9 cellular contexts compared by ENCODE assay signal in genomic region chr5:32329395-32329834, GRCh38. TPM values are rescaled to one million over a fixed set of nuclear protein-coding genes. Genes with fewer than 3 reads are reported as not detected.
DNase-seq lines count a peak whose midpoint lies in the region; ATAC-seq, FAIRE-seq and TF ChIP-seq lines count a peak whose summit lies in the region.
"Had no signal": no experiment of that assay in that cellular context is flagged by ENCODE, and none has a peak within 500 bp of the region (broad histone marks: within the 10 kb centered on the region; RNA-seq: fewer than 3 reads in every experiment).

No MANE protein-coding gene starts in this region.

- no peak for FAIRE-seq in astrocyte (lab: Jason Lieb, UNC)
- FAIRE-seq: colon had no signal

- ATAC-seq in GM21619 (IDR thresholded peaks at IDR 0.05; ENCODE audit: unreplicated experiment) = peak; percentile 78
- peak; percentile 73 to 82 (median 76) for ATAC-seq in T-cell (replicated peaks in 1 of 4)
- ATAC-seq in HG03571 (IDR thresholded peaks at IDR 0.05; ENCODE audit: unreplicated experiment) = no peak

- no peak overlapping the region for H3K27ac Mint-ChIP-seq in T-cell
- no peak overlapping the region for H3K27ac Mint-ChIP-seq in astrocyte (ENCODE audit: unreplicated experiment)

- H3K27me3 Mint-ChIP-seq in T-cell = no peaks in the 10 kb centered on the region
- H3K27me3 Mint-ChIP-seq in astrocyte (ENCODE audit: low read depth, unreplicated experiment) = no peaks in the 10 kb centered on the region

- no peaks in the 10 kb centered on the region for H3K36me3 Mint-ChIP-seq in T-cell
- no peaks in the 10 kb centered on the region for H3K36me3 Mint-ChIP-seq in astrocyte (ENCODE audit: low read depth, unreplicated experiment)

- POLR2A ChIA-PET in T-cell (lab: Charles Lee) = interaction anchor here in 1 of 2 donors (0.6 kb wide), 1 partner anchor 28 kb away, joined by 5 read pairs; no protein-coding TSS in a partner anchor

- no peak overlapping the region for H3K4me3 Mint-ChIP-seq in T-cell
- no peak overlapping the region for H3K4me3 Mint-ChIP-seq in astrocyte (ENCODE audit: unreplicated experiment)

- no peaks in the 10 kb centered on the region for H3K79me2 ChIP-seq in astrocyte (ENCODE audit: insufficient read depth, low read length)

- no peaks in the 10 kb centered on the region for H4K20me1 ChIP-seq in astrocyte (ENCODE audit: insufficient read depth, low read length)

- H3K9me3 Mint-ChIP-seq in T-cell (no peaks in the 10 kb centered on the region), astrocyte (ENCODE audit: unreplicated experiment) (peaks cover 6% of the 10 kb centered on the region)

- H3K27me3 ChIP-seq in astrocyte (ENCODE audit: insufficient read depth, low read length) = peaks cover 2% of the 10 kb centered on the region

- no peak overlapping the region for H3K4me2 ChIP-seq in astrocyte (ENCODE audit: low read length)

- no peak overlapping the region for H3K4me3 ChIP-seq in astrocyte (ENCODE audit: insufficient read depth, low read depth, low read length)

- H3K27ac ChIP-seq in astrocyte (ENCODE audit: low read depth, low read length) = no peak overlapping the region

- in situ Hi-C loops in G401 (cut with HindIII; ENCODE audit: low sequenced_read_pairs) = no loop called here

- peak; percentile 66 for TF ChIP-seq CTCF in astrocyte (IDR thresholded peaks at IDR 0.05; ENCODE audit: insufficient read depth, low read depth, low read length)

- H3K36me3 ChIP-seq in astrocyte (ENCODE audit: insufficient read depth, low read length) = no peaks in the 10 kb centered on the region

- no peaks in the 10 kb centered on the region for H3K4me1 ChIP-seq in astrocyte (ENCODE audit: insufficient read depth, low read length)

- H3K9ac ChIP-seq in astrocyte (ENCODE audit: low read length) = no peak overlapping the region

- H3K9me3 ChIP-seq in astrocyte (ENCODE audit: insufficient read depth, low read depth, low read length) = no peaks in the 10 kb centered on the region

- CTCF ChIA-PET in T-cell (lab: Charles Lee) = interaction anchor here (0.5 to 5.6 kb wide), 13 partner anchors 22 to 798 kb away, joined by 3 to 66 read pairs (median 4); partner anchors contain the start of genes C5orf22 (in 1 of the 2) and DROSHA (in 1 of the 2)

- peaks cover 2 to 5% (median 2%) of the 10 kb centered on the region in 3 donors for H3K4me1 Mint-ChIP-seq in T-cell
- peaks cover 13% of the 10 kb centered on the region for H3K4me1 Mint-ChIP-seq in astrocyte (ENCODE audit: low read depth, unreplicated experiment)

- peak; percentile 87 for DNase-seq in G401 (ENCODE audit: low spot score)
- peak; percentile 78 to 86 for DNase-seq in Kasumi-1 (lab: John Stamatoyannopoulos, UW)
- DNase-seq in T-cell = peak in 29 of 34 experiments; percentile 12 to 54 (median 35)
- DNase-seq in astrocyte (ENCODE audit: low read depth) = peak; percentile 23
- peak; percentile 54 to 60 for DNase-seq in hippocampal formation (lab: John Stamatoyannopoulos, UW)
- DNase-seq in stimulated activated CD4-positive, alpha-beta T cell treated with anti-CD3 and anti-CD28 coated beads, Interleukin-12 subunit alpha, Interleukin-12 subunit beta, amount 100 ng/mL, for 4 hours = peak; percentile 42

- peak overlapping the region; percentile 2 for H2AFZ ChIP-seq in astrocyte (ENCODE audit: low read depth, low read length)

RNA-seq across cellular contexts. Expression of gene MTMR12, which starts 16.7 kb away (rescaled TPM):
- 12.7 and 23.8 TPM in 2 replicates for total RNA-seq in G401 (2014; rRNA removed; shearing (Covaris generic))
- total RNA-seq in T-cell (10 to 100 TPM; 19.3 to 22.2 (median 20.0) TPM), astrocyte (19.0 and 23.1 TPM in 2 replicates)

Comparison
In these comparisons a context has a peak if more than half of its experiments do, and no peak if none do; other contexts are left out.
1. DNase-seq: peak in every context shown above with its lines; median percentile 87 in G401; 82 in Kasumi-1; 57 in hippocampal formation; 42 in stimulated activated CD4-positive, alpha-beta T cell treated with anti-CD3 and anti-CD28 coated beads, Interleukin-12 subunit alpha, Interleukin-12 subunit beta, amount 100 ng/mL, for 4 hours; 35 in T-cell; 23 in astrocyte.